In genomic region chr10:61120805-61121204, GRCh38 we compare ENCODE assay signal across 15 cellular contexts.
DNase-seq lines count a peak whose midpoint lies in the region; ATAC-seq lines count a peak whose summit lies in the region.
"Had no signal": no experiment of that assay in that cellular context is flagged by ENCODE, and none has a peak within 500 bp of the region (broad histone marks: within the 10 kb centered on the region; RNA-seq: fewer than 3 reads in every experiment).

No MANE protein-coding gene starts in this region.

- ATAC-seq in GM18858 (IDR thresholded peaks at IDR 0.05; ENCODE audit: unreplicated experiment) (peak; percentile 76), GM21423 (IDR thresholded peaks at IDR 0.05; ENCODE audit: unreplicated experiment) (peak; percentile 65), HG02938 (IDR thresholded peaks at IDR 0.05; ENCODE audit: unreplicated experiment) (peak; percentile 68), HG03575 (IDR thresholded peaks at IDR 0.05; ENCODE audit: extremely low read depth, insufficient number of reproducible peaks, low FRiP score, unreplicated experiment) (peak; percentile 56)

- H3K27ac ChIP-seq in caudate nucleus (ENCODE audit: low read depth, low read length), result no peak overlapping the region
- H3K27ac ChIP-seq: cardiac muscle cell, SJCRH30 had no signal

- no peak for DNase-seq in caudate nucleus (lab: John Stamatoyannopoulos, UW)
- no peak for DNase-seq in DMS153 (lab: John Stamatoyannopoulos, UW)
- DNase-seq in activated CD4-positive, CD25-positive, alpha-beta regulatory T cell (lab: John Stamatoyannopoulos, UW), result no peak
- no peak for DNase-seq in NCI-H187 (lab: John Stamatoyannopoulos, UW)
- DNase-seq: DMS53; endodermal cell; glutamatergic neuron; NCI-H1436; SJCRH30; stimulated activated CD4-positive, alpha-beta T cell treated with anti-CD3 and anti-CD28 coated beads, Interleukin-2, amount 100 ng/mL, for 24 hours had no signal
